ENCODE assay signal across 9 cellular contexts in the genomic region with DNA sequence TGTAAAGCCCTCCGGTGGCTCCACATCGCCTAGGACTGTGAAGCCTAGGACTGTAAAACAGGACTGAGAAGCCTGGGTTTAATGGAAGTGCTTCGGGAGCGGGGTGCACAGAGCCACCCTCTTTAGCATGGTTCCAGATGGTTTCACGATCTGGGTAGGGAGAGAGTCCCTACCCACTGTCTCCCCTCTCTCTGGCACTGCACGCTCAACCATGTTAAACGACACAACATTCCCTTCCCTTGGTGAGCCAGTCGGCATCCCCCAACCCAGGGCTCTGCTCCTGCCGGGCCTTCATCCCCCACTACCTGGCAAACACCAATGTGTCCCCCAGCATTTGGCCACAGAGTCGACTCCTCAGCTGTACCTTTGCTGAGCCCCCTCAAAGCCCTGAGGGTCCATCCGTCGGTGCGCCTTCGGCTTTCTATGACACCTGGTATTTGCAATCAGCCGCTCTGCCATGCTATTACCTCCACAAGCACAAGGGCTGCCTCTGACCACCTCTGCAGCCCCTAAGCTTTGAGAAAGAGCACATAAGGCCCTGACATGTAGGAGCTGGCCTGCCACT. TPM values are rescaled to one million over a fixed set of nuclear protein-coding genes. Genes with fewer than 3 reads are reported as not detected.
DNase-seq lines count a peak whose midpoint lies in the region; ATAC-seq and TF ChIP-seq lines count a peak whose summit lies in the region.
"Had no signal": no experiment of that assay in that cellular context is flagged by ENCODE, and none has a peak within 500 bp of the region (broad histone marks: within the 10 kb centered on the region; RNA-seq: fewer than 3 reads in every experiment).

No MANE protein-coding gene starts in this region.

- H3K4me3 ChIP-seq in GM12875 (ENCODE audit: low read depth, low read length) (peak overlapping the region; percentile 67), heart left ventricle (peak overlapping the region; percentile 70 to 99 (median 92)), sigmoid colon (peak overlapping the region; percentile 95 to 100 (median 99))

- intact Hi-C loops in activated B cell treated with CpG ODN at 0.5 μM for 24 hours (cut with micrococcal nuclease) (loop anchor here (5.0 to 10.0 kb wide), 4 partner anchors 200 to 1750 kb away; a partner anchor contains a TSS), heart left ventricle (cut with DNase I) (loop anchor here in 2 of 10 donors (10.0 kb wide), 2 partner anchors 730 to 1100 kb away; a partner anchor contains a TSS), sigmoid colon (cut with DNase I) (loop anchor here (5.0 kb wide), 1 partner anchor 302 kb away; a partner anchor contains a TSS)

- TF ChIP-seq CTCF in GM12875 (IDR thresholded peaks at IDR 0.05; ENCODE audit: borderline replicate concordance, insufficient read depth, low read depth, low read length) (no peak), activated B cell treated with CpG ODN at 0.5 μM for 24 hours (IDR thresholded peaks at IDR 0.05) (no peak), heart left ventricle (IDR thresholded peaks at IDR 0.05) (no peak), sigmoid colon (IDR thresholded peaks at IDR 0.05) (no peak)

- peaks cover 39% of the 10 kb centered on the region for H3K36me3 Mint-ChIP-seq in activated B cell treated with CpG ODN at 0.5 μM for 24 hours (ENCODE audit: low read depth)

- no peak for TF ChIP-seq EP300 in sigmoid colon (IDR thresholded peaks at IDR 0.05)

- H3K4me3 Mint-ChIP-seq in activated B cell treated with CpG ODN at 0.5 μM for 24 hours = peak overlapping the region; percentile 88

- H3K27me3 ChIP-seq in heart left ventricle (no peaks in the 10 kb centered on the region), sigmoid colon (no peaks in the 10 kb centered on the region)

- no peaks in the 10 kb centered on the region for H3K9me3 ChIP-seq in heart left ventricle
- H3K9me3 ChIP-seq in sigmoid colon = no peaks in the 10 kb centered on the region

- DNase-seq in activated B cell treated with CpG ODN at 0.5 μM for 24 hours (no peak), heart left ventricle (no peak), sigmoid colon (no peak), NCI-H1105 treated with DMSO at 0.1 percent for 48 hours (lab: John Stamatoyannopoulos, UW) (no peak), hepatic stellate cell (ENCODE audit: low spot score) (no peak)

- H3K36me3 ChIP-seq in heart left ventricle (peaks cover 0 to 38% (median 36%) of the 10 kb centered on the region in 9 donors), sigmoid colon (peaks cover 0 to 38% (median 24%) of the 10 kb centered on the region in 4 donors)

- H3K27me3 Mint-ChIP-seq in activated B cell treated with CpG ODN at 0.5 μM for 24 hours = peaks cover 3% of the 10 kb centered on the region

- no peak for TF ChIP-seq POLR2A in heart left ventricle (IDR thresholded peaks at IDR 0.05)
- no peak for TF ChIP-seq POLR2A in sigmoid colon (IDR thresholded peaks at IDR 0.05)

- POLR2A ChIA-PET in activated B cell treated with CpG ODN at 0.5 μM for 24 hours (lab: Charles Lee) = interaction anchor here (0.9 kb wide), 1 partner anchor 109 kb away, joined by 4 read pairs; no protein-coding TSS in a partner anchor

- peak overlapping the region in 3 of 12 donors; percentile 21 to 78 (median 78) for H3K27ac ChIP-seq in heart left ventricle
- peak overlapping the region in 3 of 4 donors; percentile 80 to 88 (median 86) for H3K27ac ChIP-seq in sigmoid colon

- ATAC-seq in activated B cell treated with CpG ODN at 0.5 μM for 24 hours (ENCODE audit: low read depth) (no peak), heart left ventricle (no peak), HG03565 (IDR thresholded peaks at IDR 0.05; ENCODE audit: unreplicated experiment) (no peak), GM21786 (IDR thresholded peaks at IDR 0.05; ENCODE audit: unreplicated experiment) (no peak)

- H3K9me3 Mint-ChIP-seq in activated B cell treated with CpG ODN at 0.5 μM for 24 hours = no peaks in the 10 kb centered on the region

- WGBS in heart left ventricle, 4 donors = 77 to 89% (median 82%) methylated on average over 15 of the region's 15 CpGs
- WGBS in sigmoid colon, 2 donors = 86 to 89% methylated on average over 15 of the region's 15 CpGs

- CTCF ChIA-PET in activated B cell treated with CpG ODN at 0.5 μM for 24 hours (lab: Charles Lee) = no interaction called here

- peaks cover 27% of the 10 kb centered on the region for H3K4me1 Mint-ChIP-seq in activated B cell treated with CpG ODN at 0.5 μM for 24 hours

- H3K4me1 ChIP-seq in heart left ventricle (peaks cover 5 to 22% (median 10%) of the 10 kb centered on the region in 12 donors), sigmoid colon (peaks cover 0 to 21% (median 19%) of the 10 kb centered on the region in 4 donors)

- H3K27ac Mint-ChIP-seq in activated B cell treated with CpG ODN at 0.5 μM for 24 hours = no peak overlapping the region

RNA-seq across cellular contexts. Expression of a gene that starts 1.1 kb away (rescaled TPM):
- total RNA-seq in activated B cell treated with CpG ODN at 0.5 μM for 24 hours (78.6 and 81.1 TPM in 2 replicates), heart left ventricle (100 to 1,000 TPM; 130 to 262 (median 166) TPM), sigmoid colon (100 to 1,000 TPM; 235 to 376 (median 317) TPM)
- polyA plus RNA-seq in heart left ventricle (100 to 1,000 TPM; 259 to 664 TPM), sigmoid colon (100 to 1,000 TPM; 238 to 458 (median 422) TPM)

RNA-seq across cellular contexts. Expression of a gene that starts 5.4 kb away (rescaled TPM):
- total RNA-seq in activated B cell treated with CpG ODN at 0.5 μM for 24 hours (not detected in 2 replicates), heart left ventricle (1 to 10 TPM in 1 of 9 donors, not detected in 8; 1.1 TPM), sigmoid colon (not detected)
- polyA plus RNA-seq in heart left ventricle (not detected), sigmoid colon (not detected)
- total RNA-seq: renal cortical epithelial cell had no signal
